9 cellular contexts compared by ENCODE assay signal in genomic region chr2:170761572-170761971, GRCh38. TPM values are rescaled to one million over a fixed set of nuclear protein-coding genes. Genes with fewer than 3 reads are reported as not detected.
"Had no signal": no experiment of that assay in that cellular context is flagged by ENCODE, and none has a peak within 500 bp of the region (broad histone marks: within the 10 kb centered on the region; RNA-seq: fewer than 3 reads in every experiment).

No MANE protein-coding gene starts in this region.

- DNase-seq: GDM1, GF-D8 had no signal

- ATAC-seq: GM12878 had no signal

- FAIRE-seq: G401.6, GM12878, GM12891, GM12892, GM18507, GM19239 had no signal

- H3K4me3 ChIP-seq: GM12878 had no signal

RNA-seq across cellular contexts. Expression of gene ERICH2, which starts 8.6 kb away (rescaled TPM):
- total RNA-seq: GM12878 had no signal
- polyA plus RNA-seq: GM12878 had no signal

RNA-seq across cellular contexts. Expression of gene SP5, which starts 46.4 kb away (rescaled TPM):
- total RNA-seq: G401, GM12878 had no signal
- polyA plus RNA-seq: GM12878 had no signal
